16 cellular contexts compared by ENCODE assay signal in genomic region chr11:14638561-14638960, GRCh38. TPM values are rescaled to one million over a fixed set of nuclear protein-coding genes. Genes with fewer than 3 reads are reported as not detected.
DNase-seq lines count a peak whose midpoint lies in the region; ATAC-seq and TF ChIP-seq lines count a peak whose summit lies in the region.
"Had no signal": no experiment of that assay in that cellular context is flagged by ENCODE, and none has a peak within 500 bp of the region (broad histone marks: within the 10 kb centered on the region; RNA-seq: fewer than 3 reads in every experiment).

No MANE protein-coding gene starts in this region.

- no peak overlapping the region for H2AK5ac ChIP-seq in mesenchymal stem cell (ENCODE audit: low read length, severe bottlenecking)

- POLR2A ChIA-PET in activated naive CD8-positive, alpha-beta T cell treated with anti-CD3 and anti-CD28 coated beads, Interleukin-2, amount 10 ng/mL, durations not matched to agents 7 days and 5 days (lab: Charles Lee) = interaction anchor here (1.3 kb wide), 1 partner anchor 60 kb away, joined by 3 read pairs; no protein-coding TSS in a partner anchor

- H3K27ac Mint-ChIP-seq in natural killer cell treated with Interleukin-12 subunit alpha and Interleukin-12 subunit beta and Interleukin-15 and Interleukin-18, amount 100 ng/mL, for 72 hours = no peak overlapping the region
- H3K27ac Mint-ChIP-seq in natural killer cell (no peak overlapping the region), T-helper 17 cell (no peak overlapping the region)
- peak overlapping the region; percentile 53 for H3K27ac Mint-ChIP-seq in activated naive CD8-positive, alpha-beta T cell treated with anti-CD3 and anti-CD28 coated beads, Interleukin-2, amount 10 ng/mL, durations not matched to agents 7 days and 5 days
- H3K27ac Mint-ChIP-seq: HFFc6 had no signal

- no peak overlapping the region for H3K14ac ChIP-seq in mesenchymal stem cell (ENCODE audit: low read length in 2 of 2)

- H3K9me3 ChIP-seq in transverse colon (no peaks in the 10 kb centered on the region), T-helper 17 cell (ENCODE audit: control insufficient read depth, low read length, poor library complexity, severe bottlenecking) (no peaks in the 10 kb centered on the region), mesenchymal stem cell (ENCODE audit: control insufficient read depth, low read length) (no peaks in the 10 kb centered on the region)
- H3K9me3 ChIP-seq: BLaER1, heart left ventricle, suprapubic skin had no signal

- no peak overlapping the region for H4K8ac ChIP-seq in mesenchymal stem cell (ENCODE audit: low read length)

- TF ChIP-seq CTCF in natural killer cell (IDR thresholded peaks at IDR 0.05) (no peak), transverse colon (IDR thresholded peaks at IDR 0.05) (no peak)

- in situ Hi-C loops in transverse colon (cut with MboI; ENCODE audit: low pct_ligation_motif_present in 1 of 4, low pct_unique_long_range_greater_than_20kb in 1 of 4, low sequenced_read_pairs in 3 of 4) = loop anchor here in 2 of 4 donors (25.0 kb wide), 2 partner anchors 101 to 249 kb away; partner anchors contain the start of gene CYP2R1 (in 1 of the 2)

- H2BK5ac ChIP-seq in mesenchymal stem cell (ENCODE audit: low read depth, low read length, poor library complexity, severe bottlenecking) = no peak overlapping the region

- no peak overlapping the region for H3K18ac ChIP-seq in mesenchymal stem cell (ENCODE audit: low read depth in 1 of 2, low read length in 2 of 2)

- no peak overlapping the region for H2BK120ac ChIP-seq in mesenchymal stem cell (ENCODE audit: low read depth, low read length)

- H3K23ac ChIP-seq in mesenchymal stem cell (ENCODE audit: low read length in 2 of 2) = no peak overlapping the region

- no peaks in the 10 kb centered on the region for H3K9me3 Mint-ChIP-seq in natural killer cell treated with Interleukin-12 subunit alpha and Interleukin-12 subunit beta and Interleukin-15 and Interleukin-18, amount 100 ng/mL, for 72 hours
- no peaks in the 10 kb centered on the region for H3K9me3 Mint-ChIP-seq in natural killer cell
- peaks cover 6% of the 10 kb centered on the region for H3K9me3 Mint-ChIP-seq in activated naive CD8-positive, alpha-beta T cell treated with anti-CD3 and anti-CD28 coated beads, Interleukin-2, amount 10 ng/mL, durations not matched to agents 7 days and 5 days
- H3K9me3 Mint-ChIP-seq: HFFc6 had no signal

- H3K79me1 ChIP-seq in mesenchymal stem cell (replicated peaks; ENCODE audit: low read length, poor library complexity, severe bottlenecking) = no peaks in the 10 kb centered on the region

- H2BK12ac ChIP-seq in mesenchymal stem cell (ENCODE audit: low read length in 2 of 2) = no peak overlapping the region

- no peak overlapping the region for H3K4me2 ChIP-seq in mesenchymal stem cell (ENCODE audit: low read length, poor library complexity, severe bottlenecking)
- H3K4me2 ChIP-seq: BLaER1, PC-9 had no signal

- TF ChIP-seq POLR2A in transverse colon (IDR thresholded peaks at IDR 0.05) = no peak

- no peak overlapping the region for H3K9ac ChIP-seq in mesenchymal stem cell (ENCODE audit: low read length)
- H3K9ac ChIP-seq: BLaER1 had no signal

- H3K4me3 Mint-ChIP-seq in natural killer cell treated with Interleukin-12 subunit alpha and Interleukin-12 subunit beta and Interleukin-15 and Interleukin-18, amount 100 ng/mL, for 72 hours = peak overlapping the region; percentile 40
- H3K4me3 Mint-ChIP-seq in natural killer cell (no peak overlapping the region), T-helper 17 cell (no peak overlapping the region)
- H3K4me3 Mint-ChIP-seq in activated naive CD8-positive, alpha-beta T cell treated with anti-CD3 and anti-CD28 coated beads, Interleukin-2, amount 10 ng/mL, durations not matched to agents 7 days and 5 days = peak overlapping the region; percentile 57
- H3K4me3 Mint-ChIP-seq: HFFc6 had no signal

- H3K27me3 Mint-ChIP-seq in natural killer cell treated with Interleukin-12 subunit alpha and Interleukin-12 subunit beta and Interleukin-15 and Interleukin-18, amount 100 ng/mL, for 72 hours = peaks cover 0 to 7% of the 10 kb centered on the region in 2 donors
- H3K27me3 Mint-ChIP-seq in natural killer cell (ENCODE audit: low read depth in 2 of 2) (peaks cover 4 to 13% of the 10 kb centered on the region in 2 donors), T-helper 17 cell (no peaks in the 10 kb centered on the region)
- H3K27me3 Mint-ChIP-seq in activated naive CD8-positive, alpha-beta T cell treated with anti-CD3 and anti-CD28 coated beads, Interleukin-2, amount 10 ng/mL, durations not matched to agents 7 days and 5 days = no peaks in the 10 kb centered on the region

- WGBS in transverse colon (ENCODE audit: low coverage in 1 of 2), 2 donors = 31 to 42% methylated on average over 3 to 4 of the region's 4 CpGs
- 87% methylated on average over 4 of the region's 4 CpGs for WGBS in mesenchymal stem cell

- no peaks in the 10 kb centered on the region for H3K36me3 ChIP-seq in transverse colon
- H3K36me3 ChIP-seq in mesenchymal stem cell (ENCODE audit: control insufficient read depth in 1 of 2, insufficient read depth in 2 of 2, low read depth in 1 of 2, low read length in 2 of 2) = no peaks in the 10 kb centered on the region
- H3K36me3 ChIP-seq: BLaER1, heart left ventricle, suprapubic skin had no signal

- intact Hi-C loops in natural killer cell (cut with micrococcal nuclease) = no loop called here
- intact Hi-C loops in transverse colon (cut with DNase I; ENCODE audit: low total_unique reads) = no loop called here

- no peak for DNase-seq in natural killer cell treated with Interleukin-12 subunit alpha and Interleukin-12 subunit beta and Interleukin-15 and Interleukin-18, amount 100 ng/mL, for 72 hours (ENCODE audit: low spot score)
- DNase-seq in natural killer cell = no peak
- peak; percentile 43 for DNase-seq in NOMO-1 treated with dmso at 0.1 percent for 144 hours (lab: John Stamatoyannopoulos, UW; ENCODE audit: unreplicated experiment)
- DNase-seq in activated naive CD8-positive, alpha-beta T cell treated with anti-CD3 and anti-CD28 coated beads, Interleukin-2, amount 10 ng/mL, durations not matched to agents 7 days and 5 days = no peak
- DNase-seq in transverse colon = peak; percentile 16
- no peak for DNase-seq in T-helper 17 cell
- no peak for DNase-seq in mesenchymal stem cell
- DNase-seq: heart left ventricle, HFFc6, KG1, left colon, PC-9, T-helper 9 cell had no signal

- ATAC-seq in natural killer cell treated with Interleukin-12 subunit alpha and Interleukin-12 subunit beta and Interleukin-15 and Interleukin-18, amount 100 ng/mL, for 72 hours = no peak
- ATAC-seq in natural killer cell (no peak), T-helper 17 cell (no peak), GM21717 (IDR thresholded peaks at IDR 0.05; ENCODE audit: unreplicated experiment) (no peak)
- no peak for ATAC-seq in activated naive CD8-positive, alpha-beta T cell treated with anti-CD3 and anti-CD28 coated beads, Interleukin-2, amount 10 ng/mL, durations not matched to agents 7 days and 5 days (ENCODE audit: low read depth)
- ATAC-seq: heart left ventricle, left colon had no signal

- no peak for TF ChIP-seq EP300 in transverse colon (IDR thresholded peaks at IDR 0.05; ENCODE audit: low read depth)

- H3K4me1 ChIP-seq in transverse colon (peaks cover 15 to 69% (median 40%) of the 10 kb centered on the region in 4 donors), mesenchymal stem cell (ENCODE audit: control insufficient read depth, insufficient read depth, low read depth, low read length) (peaks cover 3% of the 10 kb centered on the region)

- H4K91ac ChIP-seq in mesenchymal stem cell (ENCODE audit: low read length) = no peak overlapping the region

- H3K4me3 ChIP-seq in transverse colon = no peak overlapping the region
- H3K4me3 ChIP-seq in mesenchymal stem cell (ENCODE audit: insufficient read depth in 1 of 2, low read depth in 1 of 2, low read length in 2 of 2) = no peak overlapping the region
- H3K4me3 ChIP-seq: BLaER1, heart left ventricle, PC-9, suprapubic skin had no signal

- no peaks in the 10 kb centered on the region for H3K27me3 ChIP-seq in transverse colon
- peaks cover 17 to 22% of the 10 kb centered on the region in 2 experiments for H3K27me3 ChIP-seq in mesenchymal stem cell (ENCODE audit: control insufficient read depth in 1 of 2, insufficient read depth in 1 of 2, low read length in 2 of 2)
- H3K27me3 ChIP-seq: BLaER1, heart left ventricle had no signal

- no peak overlapping the region for H2BK15ac ChIP-seq in mesenchymal stem cell (ENCODE audit: low read depth, poor library complexity, severe bottlenecking)

- peaks cover 26 to 60% of the 10 kb centered on the region in 2 donors for H3K4me1 Mint-ChIP-seq in natural killer cell treated with Interleukin-12 subunit alpha and Interleukin-12 subunit beta and Interleukin-15 and Interleukin-18, amount 100 ng/mL, for 72 hours (ENCODE audit: low read depth in 2 of 2)
- H3K4me1 Mint-ChIP-seq in natural killer cell = peaks cover 36 to 44% of the 10 kb centered on the region in 2 donors
- H3K4me1 Mint-ChIP-seq in activated naive CD8-positive, alpha-beta T cell treated with anti-CD3 and anti-CD28 coated beads, Interleukin-2, amount 10 ng/mL, durations not matched to agents 7 days and 5 days = peaks cover 64% of the 10 kb centered on the region
- peaks cover 53% of the 10 kb centered on the region for H3K4me1 Mint-ChIP-seq in T-helper 17 cell

- no peak overlapping the region for H2AFZ ChIP-seq in mesenchymal stem cell (ENCODE audit: low read depth, low read length)
- H2AFZ ChIP-seq: PC-9 had no signal

- peaks cover 13% of the 10 kb centered on the region for H3K36me3 Mint-ChIP-seq in natural killer cell treated with Interleukin-12 subunit alpha and Interleukin-12 subunit beta and Interleukin-15 and Interleukin-18, amount 100 ng/mL, for 72 hours
- H3K36me3 Mint-ChIP-seq in natural killer cell (no peaks in the 10 kb centered on the region), T-helper 17 cell (ENCODE audit: low read depth) (no peaks in the 10 kb centered on the region)
- H3K36me3 Mint-ChIP-seq in activated naive CD8-positive, alpha-beta T cell treated with anti-CD3 and anti-CD28 coated beads, Interleukin-2, amount 10 ng/mL, durations not matched to agents 7 days and 5 days = peaks cover 41% of the 10 kb centered on the region

- H3K4ac ChIP-seq in mesenchymal stem cell (ENCODE audit: low read depth in 1 of 2, low read length in 2 of 2) = no peak overlapping the region

- H3K27ac ChIP-seq in transverse colon (peak overlapping the region in 2 of 4 donors; percentile 43 to 92), mesenchymal stem cell (ENCODE audit: low read length, poor library complexity, severe bottlenecking) (no peak overlapping the region)
- H3K27ac ChIP-seq: BLaER1, heart left ventricle, PC-9, suprapubic skin had no signal

RNA-seq across cellular contexts. Expression of gene PDE3B, which starts 5.0 kb away (rescaled TPM):
- 10 to 100 TPM; 17.7 to 56.8 TPM for total RNA-seq in natural killer cell treated with Interleukin-12 subunit alpha and Interleukin-12 subunit beta and Interleukin-15 and Interleukin-18, amount 100 ng/mL, for 72 hours
- total RNA-seq in natural killer cell (10 to 100 TPM; 18.2 to 42.3 (median 34.5) TPM), transverse colon (10 to 100 TPM; 48.1 to 91.1 (median 66.1) TPM), T-helper 17 cell (10 to 100 TPM; 68.9 to 90.4 TPM)
- total RNA-seq in activated naive CD8-positive, alpha-beta T cell treated with anti-CD3 and anti-CD28 coated beads, Interleukin-2, amount 10 ng/mL, durations not matched to agents 7 days and 5 days = 100 to 1,000 TPM; 117 to 125 TPM
- 1.6 TPM for polyA plus RNA-seq in mesenchymal stem cell (2013, experiment 1 of 2)
- 1.8 TPM for polyA plus RNA-seq in mesenchymal stem cell (2013, experiment 2 of 2)
- total RNA-seq: PC-9 had no signal

Comparison
In these comparisons a context has a peak if more than half of its experiments do, and no peak if none do; other contexts are left out.
1. H3K4me3 Mint-ChIP-seq: peak in natural killer cell treated with Interleukin-12 subunit alpha and Interleukin-12 subunit beta and Interleukin-15 and Interleukin-18, amount 100 ng/mL, for 72 hours (single experiment) and activated naive CD8-positive, alpha-beta T cell treated with anti-CD3 and anti-CD28 coated beads, Interleukin-2, amount 10 ng/mL, durations not matched to agents 7 days and 5 days (single experiment); none in natural killer cell (single experiment) and T-helper 17 cell (single experiment).
2. DNase-seq: peak in NOMO-1 treated with dmso at 0.1 percent for 144 hours (single experiment) and transverse colon (single experiment); none in natural killer cell treated with Interleukin-12 subunit alpha and Interleukin-12 subunit beta and Interleukin-15 and Interleukin-18, amount 100 ng/mL, for 72 hours (single experiment), natural killer cell (single experiment), activated naive CD8-positive, alpha-beta T cell treated with anti-CD3 and anti-CD28 coated beads, Interleukin-2, amount 10 ng/mL, durations not matched to agents 7 days and 5 days (single experiment), T-helper 17 cell (0 of 3) and mesenchymal stem cell (single experiment).